Comparison of ENCODE assay signal across 15 cellular contexts in the genomic region with DNA sequence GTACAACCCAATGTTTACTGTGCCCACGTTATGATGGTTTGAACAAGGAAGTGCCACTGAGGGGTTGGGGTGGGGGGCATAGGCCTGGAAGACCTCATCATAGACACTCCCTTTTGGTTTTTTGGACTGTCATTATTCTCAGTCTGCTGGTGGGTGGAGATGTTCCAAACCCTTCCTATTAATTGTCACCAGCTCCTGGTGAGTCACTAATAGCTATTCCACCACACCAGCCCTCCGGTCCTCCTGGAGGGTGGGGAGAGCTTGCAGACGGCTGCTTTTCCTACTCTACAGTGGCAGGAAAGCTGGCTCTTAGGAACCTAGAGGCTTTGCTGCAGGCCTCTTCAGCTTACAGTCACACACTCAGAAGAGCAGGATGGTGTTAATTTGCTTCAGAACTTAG. TPM values are rescaled to one million over a fixed set of nuclear protein-coding genes. Genes with fewer than 3 reads are reported as not detected.
DNase-seq lines count a peak whose midpoint lies in the region; ATAC-seq and TF ChIP-seq lines count a peak whose summit lies in the region.
"Had no signal": no experiment of that assay in that cellular context is flagged by ENCODE, and none has a peak within 500 bp of the region (broad histone marks: within the 10 kb centered on the region; RNA-seq: fewer than 3 reads in every experiment).

No MANE protein-coding gene starts in this region.

- H3K27me3 ChIP-seq in ACC112 (ENCODE audit: insufficient read depth, low read length) (no peaks in the 10 kb centered on the region), left lung (no peaks in the 10 kb centered on the region)

- peaks cover 7% of the 10 kb centered on the region for H3K36me3 Mint-ChIP-seq in activated T-helper 2 cell treated with anti-CD3 and anti-CD28 coated beads, Interferon-gamma antibody, Interleukin-2, Interleukin-4, amounts not matched to agents 10 μg/mL and 5 μg/mL and 100 μg/mL, durations not matched to agents 14 hours and 24 hours and 36 hours (ENCODE audit: low read depth)
- H3K36me3 Mint-ChIP-seq: CD8-positive, alpha-beta memory T cell; natural killer cell had no signal

- no peaks in the 10 kb centered on the region for H3K9me3 Mint-ChIP-seq in activated T-helper 2 cell treated with anti-CD3 and anti-CD28 coated beads, Interferon-gamma antibody, Interleukin-2, Interleukin-4, amounts not matched to agents 10 μg/mL and 5 μg/mL and 100 μg/mL, durations not matched to agents 14 hours and 24 hours and 36 hours
- H3K9me3 Mint-ChIP-seq: CD8-positive, alpha-beta memory T cell; natural killer cell; stimulated activated naive CD8-positive, alpha-beta T cell treated with anti-CD3 and anti-CD28 coated beads, Interleukin-15, Interleukin-2, amounts not matched to agents 100 ng/mL and 50 ng/mL, for 24 hours had no signal

- peak overlapping the region; percentile 92 for H3K27ac Mint-ChIP-seq in activated T-helper 2 cell treated with anti-CD3 and anti-CD28 coated beads, Interferon-gamma antibody, Interleukin-2, Interleukin-4, amounts not matched to agents 10 μg/mL and 5 μg/mL and 100 μg/mL, durations not matched to agents 14 hours and 24 hours and 36 hours
- H3K27ac Mint-ChIP-seq: natural killer cell; stimulated activated naive CD8-positive, alpha-beta T cell treated with anti-CD3 and anti-CD28 coated beads, Interleukin-15, Interleukin-2, amounts not matched to agents 100 ng/mL and 50 ng/mL, for 24 hours had no signal

- H2AFZ ChIP-seq in ACC112 (ENCODE audit: low read length, unreplicated experiment) = no peak overlapping the region

- H3K79me2 ChIP-seq in ACC112 (ENCODE audit: control insufficient read depth, insufficient read depth, low read length, unreplicated experiment) = no peaks in the 10 kb centered on the region

- H3K36me3 ChIP-seq in ACC112 (ENCODE audit: insufficient read depth, low read length) = no peaks in the 10 kb centered on the region
- H3K36me3 ChIP-seq in left lung = no peaks in the 10 kb centered on the region

- no peak for TF ChIP-seq CTCF in left lung (IDR thresholded peaks at IDR 0.05)
- no peak for TF ChIP-seq CTCF in GM10266 (IDR thresholded peaks at IDR 0.05; ENCODE audit: control insufficient read depth, insufficient read depth, low read depth, missing control alignments)

- H3K4me3 ChIP-seq in ACC112 (ENCODE audit: low read depth, low read length) = no peak overlapping the region
- no peak overlapping the region for H3K4me3 ChIP-seq in left lung

- ATAC-seq in left lung = peak; percentile 56
- ATAC-seq in left colon = no peak
- ATAC-seq: natural killer cell had no signal

- H3K27ac ChIP-seq in ACC112 (ENCODE audit: low read depth, low read length) = peak overlapping the region; percentile 78
- H3K27ac ChIP-seq in left lung = peak overlapping the region; percentile 63 to 96

- no peaks in the 10 kb centered on the region for H3K9me3 ChIP-seq in left lung

- intact Hi-C loops in activated T-helper 2 cell treated with anti-CD3 and anti-CD28 coated beads, Interferon-gamma antibody, Interleukin-2, Interleukin-4, amounts not matched to agents 10 μg/mL and 5 μg/mL and 100 μg/mL, durations not matched to agents 14 hours and 24 hours and 36 hours (cut with micrococcal nuclease) = no loop called here
- intact Hi-C loops in left lung (cut with DNase I) (loop anchor here in 1 of 2 donors (10.0 kb wide), 1 partner anchor 186 kb away; no protein-coding TSS in a partner anchor), left colon (cut with DNase I, micrococcal nuclease) (no loop called here)

- no peaks in the 10 kb centered on the region for H3K27me3 Mint-ChIP-seq in activated T-helper 2 cell treated with anti-CD3 and anti-CD28 coated beads, Interferon-gamma antibody, Interleukin-2, Interleukin-4, amounts not matched to agents 10 μg/mL and 5 μg/mL and 100 μg/mL, durations not matched to agents 14 hours and 24 hours and 36 hours (ENCODE audit: low read depth)
- H3K27me3 Mint-ChIP-seq: stimulated activated naive CD8-positive, alpha-beta T cell treated with anti-CD3 and anti-CD28 coated beads, Interleukin-15, Interleukin-2, amounts not matched to agents 100 ng/mL and 50 ng/mL, for 24 hours had no signal

- peak; percentile 49 for DNase-seq in ELF-1 (ENCODE audit: low read depth, low spot score)
- no peak for DNase-seq in activated T-helper 2 cell treated with anti-CD3 and anti-CD28 coated beads, Interferon-gamma antibody, Interleukin-2, Interleukin-4, amounts not matched to agents 10 μg/mL and 5 μg/mL and 100 μg/mL, durations not matched to agents 14 hours and 24 hours and 36 hours (ENCODE audit: low spot score)
- peak in 1 of 2 donors; percentile 44 for DNase-seq in left lung
- DNase-seq in GM10266 (ENCODE audit: extremely low spot score) = no peak
- no peak for DNase-seq in left colon
- no peak for DNase-seq in activated CD4-positive, CD25-positive, alpha-beta regulatory T cell treated with anti-CD3 and anti-CD28 coated beads, Interleukin-2, amount 50 U/mL, for 72 hours
- DNase-seq in globus pallidus (ENCODE audit: low spot score) = no peak
- DNase-seq: activated T-cell treated with anti-CD3 and anti-CD28 coated beads for 4 hours; CD8-positive, alpha-beta memory T cell; IMR-90; natural killer cell; NCI-H1105 treated with DMSO at 0.1 percent for 48 hours; NCI-H446 treated with DMSO at 0.1 percent for 48 hours had no signal

- H3K4me1 Mint-ChIP-seq in activated T-helper 2 cell treated with anti-CD3 and anti-CD28 coated beads, Interferon-gamma antibody, Interleukin-2, Interleukin-4, amounts not matched to agents 10 μg/mL and 5 μg/mL and 100 μg/mL, durations not matched to agents 14 hours and 24 hours and 36 hours (ENCODE audit: low read depth) = peaks cover 35% of the 10 kb centered on the region

- H3K4me1 ChIP-seq in ACC112 (ENCODE audit: control insufficient read depth, insufficient read depth, low read length, unreplicated experiment) (peaks cover 29% of the 10 kb centered on the region), left lung (peaks cover 9 to 50% of the 10 kb centered on the region in 2 donors)

- H3K4me3 Mint-ChIP-seq in activated T-helper 2 cell treated with anti-CD3 and anti-CD28 coated beads, Interferon-gamma antibody, Interleukin-2, Interleukin-4, amounts not matched to agents 10 μg/mL and 5 μg/mL and 100 μg/mL, durations not matched to agents 14 hours and 24 hours and 36 hours (ENCODE audit: low read depth) = no peak overlapping the region
- H3K4me3 Mint-ChIP-seq: CD8-positive, alpha-beta memory T cell; natural killer cell; stimulated activated naive CD8-positive, alpha-beta T cell treated with anti-CD3 and anti-CD28 coated beads, Interleukin-15, Interleukin-2, amounts not matched to agents 100 ng/mL and 50 ng/mL, for 24 hours had no signal

RNA-seq across cellular contexts. Expression of gene COPG1, which starts 9.0 kb away (rescaled TPM):
- total RNA-seq in activated T-helper 2 cell treated with anti-CD3 and anti-CD28 coated beads, Interferon-gamma antibody, Interleukin-2, Interleukin-4, amounts not matched to agents 10 μg/mL and 5 μg/mL and 100 μg/mL, durations not matched to agents 14 hours and 24 hours and 36 hours = 182 and 187 TPM in 2 replicates
- total RNA-seq in left lung = 100 to 1,000 TPM; 211 to 231 TPM
- total RNA-seq in left colon = 100 to 1,000 TPM; 240 to 307 TPM

RNA-seq across cellular contexts. Expression of gene HMCES, which starts 38.2 kb away (rescaled TPM):
- total RNA-seq in activated T-helper 2 cell treated with anti-CD3 and anti-CD28 coated beads, Interferon-gamma antibody, Interleukin-2, Interleukin-4, amounts not matched to agents 10 μg/mL and 5 μg/mL and 100 μg/mL, durations not matched to agents 14 hours and 24 hours and 36 hours = 63.6 and 70.7 TPM in 2 replicates
- total RNA-seq in left lung = 10 to 100 TPM; 32.9 to 34.9 TPM
- 10 to 100 TPM; 42.3 to 44.2 TPM for total RNA-seq in left colon

RNA-seq across cellular contexts. Expression of gene CNBP, which starts 56.7 kb away (rescaled TPM):
- total RNA-seq in activated T-helper 2 cell treated with anti-CD3 and anti-CD28 coated beads, Interferon-gamma antibody, Interleukin-2, Interleukin-4, amounts not matched to agents 10 μg/mL and 5 μg/mL and 100 μg/mL, durations not matched to agents 14 hours and 24 hours and 36 hours = 351 TPM in 2 replicates
- total RNA-seq in left lung (100 to 1,000 TPM; 221 to 319 TPM), left colon (100 to 1,000 TPM; 205 to 247 TPM)
